ENCODE assay signal across 1 cellular context in genomic region chr2:201149064-201149820, GRCh38.
TF ChIP-seq lines count a peak whose summit lies in the region.

No MANE protein-coding gene starts in this region.

TF ChIP-seq in HepG2, 621 proteins besides CTCF, POLR2A, EP300 and RAD21 (continued from another document and continues in another):
- TF ChIP-seq ZNF407 (CRISPR knock-in tag; IDR thresholded peaks at IDR 0.05; ENCODE audit: not compliant biosample characterization) (no peak), ZNF552 (CRISPR knock-in tag; IDR thresholded peaks at IDR 0.05; ENCODE audit: borderline replicate concordance) (no peak), KLF13 (CRISPR knock-in tag; IDR thresholded peaks at IDR 0.05) (no peak), GATAD1 (CRISPR knock-in tag; IDR thresholded peaks at IDR 0.05) (no peak), NR2F1 (CRISPR knock-in tag; IDR thresholded peaks at IDR 0.05) (0 out of 4 replicates have a peak, but pooled peaks of 1 of the 2 experiments have one; percentile 38), ZBTB21 (CRISPR knock-in tag; IDR thresholded peaks at IDR 0.05) (no peak), NCOA5 (CRISPR knock-in tag; IDR thresholded peaks at IDR 0.05) (no peak), EZH2 (conservative IDR thresholded peaks at IDR 0.05; ENCODE audit: low read depth, low read length) (no peak), BCL3 (CRISPR knock-in tag; IDR thresholded peaks at IDR 0.05) (no peak), RBAK (CRISPR knock-in tag; IDR thresholded peaks at IDR 0.05) (no peak), ZNF607 (CRISPR knock-in tag; IDR thresholded peaks at IDR 0.05; ENCODE audit: borderline replicate concordance) (no peak; the same call in 1 of the 2 replicates), NR2F2 (IDR thresholded peaks at IDR 0.05; ENCODE audit: borderline replicate concordance, low read depth) (0 out of 2 replicates have a peak, but pooled peaks have one; percentile 18), HES4 (CRISPR knock-in tag; IDR thresholded peaks at IDR 0.05; ENCODE audit: borderline replicate concordance) (no peak), THRA (CRISPR knock-in tag; IDR thresholded peaks at IDR 0.05; ENCODE audit: borderline replicate concordance) (peak; percentile 78; the same call in 1 of the 2 replicates), ZEB1 (IDR thresholded peaks at IDR 0.05; ENCODE audit: insufficient replicate concordance, low read depth) (peak; percentile 27), BRD4 (CRISPR knock-in tag; IDR thresholded peaks at IDR 0.05) (no peak), ARNT (IDR thresholded peaks at IDR 0.05) (no peak), ZNF558 (CRISPR knock-in tag; IDR thresholded peaks at IDR 0.05; ENCODE audit: borderline replicate concordance) (no peak), ATF2 (CRISPR knock-in tag; IDR thresholded peaks at IDR 0.05) (no peak), MYPOP (CRISPR knock-in tag; IDR thresholded peaks at IDR 0.05) (no peak), PAX8 (CRISPR knock-in tag; IDR thresholded peaks at IDR 0.05; ENCODE audit: borderline replicate concordance) (no peak), HMGXB3 (CRISPR knock-in tag; IDR thresholded peaks at IDR 0.05; ENCODE audit: borderline replicate concordance) (peak; percentile 25; the same call in 1 of the 2 replicates), ZNF329 (CRISPR knock-in tag; IDR thresholded peaks at IDR 0.05; ENCODE audit: low read depth) (no peak), WIZ (CRISPR knock-in tag; IDR thresholded peaks at IDR 0.05) (no peak), CENPX (CRISPR knock-in tag; IDR thresholded peaks at IDR 0.05) (no peak), FOXJ3 (CRISPR knock-in tag; IDR thresholded peaks at IDR 0.05; ENCODE audit: borderline replicate concordance) (no peak), SIN3B (IDR thresholded peaks at IDR 0.05; ENCODE audit: low read length) (no peak), PHB2 (IDR thresholded peaks at IDR 0.05; ENCODE audit: partially characterized antibody) (no peak), TSC22D2 (CRISPR knock-in tag; IDR thresholded peaks at IDR 0.05; ENCODE audit: borderline replicate concordance) (no peak), SCMH1 (CRISPR knock-in tag; IDR thresholded peaks at IDR 0.05; ENCODE audit: borderline replicate concordance) (no peak), ZNF691 (CRISPR knock-in tag; IDR thresholded peaks at IDR 0.05; ENCODE audit: borderline replicate concordance, low read depth) (no peak), MEIS2 (CRISPR knock-in tag; IDR thresholded peaks at IDR 0.05) (no peak), SP140L (CRISPR knock-in tag; IDR thresholded peaks at IDR 0.05; ENCODE audit: borderline replicate concordance) (no peak; the same call in 1 of the 2 replicates), ZBTB43 (CRISPR knock-in tag; conservative IDR thresholded peaks at IDR 0.05) (no peak), SSRP1 (CRISPR knock-in tag; IDR thresholded peaks at IDR 0.05) (no peak), AGO1 (IDR thresholded peaks at IDR 0.05; ENCODE audit: low read depth, low read length, poor library complexity, severe bottlenecking) (no peak)
